In the genomic region with DNA sequence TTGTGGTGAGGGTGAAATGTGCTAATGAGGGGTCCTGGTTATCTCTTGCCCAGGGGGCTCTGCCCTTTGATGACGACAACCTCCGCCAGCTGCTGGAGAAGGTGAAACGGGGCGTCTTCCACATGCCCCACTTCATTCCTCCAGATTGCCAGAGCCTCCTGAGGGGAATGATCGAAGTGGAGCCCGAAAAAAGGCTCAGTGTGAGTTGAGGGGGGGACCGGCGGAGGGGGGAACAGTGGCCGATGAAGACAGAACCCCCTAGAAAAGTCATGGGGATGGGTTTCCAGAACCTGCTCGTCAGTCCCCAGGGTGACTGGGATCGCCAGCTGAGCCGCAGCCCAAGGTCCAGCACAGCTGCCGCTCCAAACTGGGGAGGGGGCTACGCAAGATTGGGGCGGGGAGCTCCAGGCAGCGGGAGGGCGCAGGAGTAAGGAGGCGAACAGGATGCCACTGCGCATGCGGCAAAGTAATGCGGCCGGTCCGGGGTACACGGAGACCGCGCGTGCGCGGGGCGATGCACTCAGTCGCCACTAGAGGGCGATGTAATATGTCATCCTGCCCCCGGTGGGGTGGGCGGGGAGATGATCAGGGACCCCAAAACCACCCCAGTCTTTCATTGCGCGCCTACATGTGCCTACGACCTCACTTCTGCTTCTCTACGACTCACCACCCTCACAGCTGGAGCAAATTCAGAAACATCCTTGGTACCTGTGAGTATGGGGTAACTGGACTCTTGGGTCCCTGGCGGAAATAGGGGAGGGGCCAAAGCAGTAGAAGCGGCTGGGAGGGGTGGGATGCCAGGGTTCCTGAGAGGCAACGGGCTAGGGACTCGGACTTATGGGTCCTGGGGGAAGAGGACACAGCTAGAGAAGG, we compare ENCODE assay signal across 1 cellular context.
TF ChIP-seq lines count a peak whose summit lies in the region.

No MANE protein-coding gene starts in this region.

TF ChIP-seq in GM23338, 12 proteins besides CTCF, POLR2A, EP300 and RAD21:
- TF ChIP-seq, protein P1, sequence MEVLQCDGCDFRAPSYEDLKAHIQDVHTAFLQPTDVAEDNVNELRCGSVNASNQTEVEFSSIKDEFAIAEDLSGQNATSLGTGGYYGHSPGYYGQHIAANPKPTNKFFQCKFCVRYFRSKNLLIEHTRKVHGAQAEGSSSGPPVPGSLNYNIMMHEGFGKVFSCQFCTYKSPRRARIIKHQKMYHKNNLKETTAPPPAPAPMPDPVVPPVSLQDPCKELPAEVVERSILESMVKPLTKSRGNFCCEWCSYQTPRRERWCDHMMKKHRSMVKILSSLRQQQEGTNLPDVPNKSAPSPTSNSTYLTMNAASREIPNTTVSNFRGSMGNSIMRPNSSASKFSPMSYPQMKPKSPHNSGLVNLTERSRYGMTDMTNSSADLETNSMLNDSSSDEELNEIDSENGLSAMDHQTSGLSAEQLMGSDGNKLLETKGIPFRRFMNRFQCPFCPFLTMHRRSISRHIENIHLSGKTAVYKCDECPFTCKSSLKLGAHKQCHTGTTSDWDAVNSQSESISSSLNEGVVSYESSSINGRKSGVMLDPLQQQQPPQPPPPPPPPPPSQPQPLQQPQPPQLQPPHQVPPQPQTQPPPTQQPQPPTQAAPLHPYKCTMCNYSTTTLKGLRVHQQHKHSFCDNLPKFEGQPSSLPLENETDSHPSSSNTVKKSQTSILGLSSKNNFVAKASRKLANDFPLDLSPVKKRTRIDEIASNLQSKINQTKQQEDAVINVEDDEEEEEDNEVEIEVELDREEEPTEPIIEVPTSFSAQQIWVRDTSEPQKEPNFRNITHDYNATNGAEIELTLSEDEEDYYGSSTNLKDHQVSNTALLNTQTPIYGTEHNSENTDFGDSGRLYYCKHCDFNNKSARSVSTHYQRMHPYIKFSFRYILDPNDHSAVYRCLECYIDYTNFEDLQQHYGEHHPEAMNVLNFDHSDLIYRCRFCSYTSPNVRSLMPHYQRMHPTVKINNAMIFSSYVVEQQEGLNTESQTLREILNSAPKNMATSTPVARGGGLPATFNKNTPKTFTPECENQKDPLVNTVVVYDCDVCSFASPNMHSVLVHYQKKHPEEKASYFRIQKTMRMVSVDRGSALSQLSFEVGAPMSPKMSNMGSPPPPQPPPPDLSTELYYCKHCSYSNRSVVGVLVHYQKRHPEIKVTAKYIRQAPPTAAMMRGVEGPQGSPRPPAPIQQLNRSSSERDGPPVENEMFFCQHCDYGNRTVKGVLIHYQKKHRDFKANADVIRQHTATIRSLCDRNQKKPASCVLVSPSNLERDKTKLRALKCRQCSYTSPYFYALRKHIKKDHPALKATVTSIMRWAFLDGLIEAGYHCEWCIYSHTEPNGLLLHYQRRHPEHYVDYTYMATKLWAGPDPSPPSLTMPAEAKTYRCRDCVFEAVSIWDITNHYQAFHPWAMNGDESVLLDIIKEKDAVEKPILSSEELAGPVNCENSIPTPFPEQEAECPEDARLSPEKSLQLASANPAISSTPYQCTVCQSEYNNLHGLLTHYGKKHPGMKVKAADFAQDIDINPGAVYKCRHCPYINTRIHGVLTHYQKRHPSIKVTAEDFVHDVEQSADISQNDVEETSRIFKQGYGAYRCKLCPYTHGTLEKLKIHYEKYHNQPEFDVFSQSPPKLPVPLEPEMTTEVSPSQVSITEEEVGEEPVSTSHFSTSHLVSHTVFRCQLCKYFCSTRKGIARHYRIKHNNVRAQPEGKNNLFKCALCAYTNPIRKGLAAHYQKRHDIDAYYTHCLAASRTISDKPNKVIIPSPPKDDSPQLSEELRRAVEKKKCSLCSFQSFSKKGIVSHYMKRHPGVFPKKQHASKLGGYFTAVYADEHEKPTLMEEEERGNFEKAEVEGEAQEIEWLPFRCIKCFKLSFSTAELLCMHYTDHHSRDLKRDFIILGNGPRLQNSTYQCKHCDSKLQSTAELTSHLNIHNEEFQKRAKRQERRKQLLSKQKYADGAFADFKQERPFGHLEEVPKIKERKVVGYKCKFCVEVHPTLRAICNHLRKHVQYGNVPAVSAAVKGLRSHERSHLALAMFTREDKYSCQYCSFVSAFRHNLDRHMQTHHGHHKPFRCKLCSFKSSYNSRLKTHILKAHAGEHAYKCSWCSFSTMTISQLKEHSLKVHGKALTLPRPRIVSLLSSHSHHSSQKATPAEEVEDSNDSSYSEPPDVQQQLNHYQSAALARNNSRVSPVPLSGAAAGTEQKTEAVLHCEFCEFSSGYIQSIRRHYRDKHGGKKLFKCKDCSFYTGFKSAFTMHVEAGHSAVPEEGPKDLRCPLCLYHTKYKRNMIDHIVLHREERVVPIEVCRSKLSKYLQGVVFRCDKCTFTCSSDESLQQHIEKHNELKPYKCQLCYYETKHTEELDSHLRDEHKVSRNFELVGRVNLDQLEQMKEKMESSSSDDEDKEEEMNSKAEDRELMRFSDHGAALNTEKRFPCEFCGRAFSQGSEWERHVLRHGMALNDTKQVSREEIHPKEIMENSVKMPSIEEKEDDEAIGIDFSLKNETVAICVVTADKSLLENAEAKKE (CRISPR knock-in tag; IDR thresholded peaks at IDR 0.05): no peak
- TF ChIP-seq CREB1 (CRISPR knock-in tag; IDR thresholded peaks at IDR 0.05; ENCODE audit: low read depth) (no peak), EZH2 (IDR thresholded peaks at IDR 0.05; ENCODE audit: low read depth, unreplicated experiment) (no peak), ZNF331 (CRISPR knock-in tag; IDR thresholded peaks at IDR 0.05; ENCODE audit: low read depth) (no peak), POLR2AphosphoS5 (IDR thresholded peaks at IDR 0.05; ENCODE audit: low read depth) (no peak; the same call in 1 of the 2 replicates), EZH2phosphoT487 (IDR thresholded peaks at IDR 0.05; ENCODE audit: unreplicated experiment) (no peak), REST (IDR thresholded peaks at IDR 0.05; ENCODE audit: unreplicated experiment) (no peak), STAT1 (IDR thresholded peaks at IDR 0.05; ENCODE audit: unreplicated experiment) (no peak), JUNB (IDR thresholded peaks at IDR 0.05; ENCODE audit: unreplicated experiment) (no peak), ETS1 (IDR thresholded peaks at IDR 0.05) (no peak), ZNF114 (CRISPR knock-in tag; IDR thresholded peaks at IDR 0.05) (no peak), NANOG (IDR thresholded peaks at IDR 0.05; ENCODE audit: borderline replicate concordance) (no peak)
